ENCODE assay signal across 27 cellular contexts in the genomic region with DNA sequence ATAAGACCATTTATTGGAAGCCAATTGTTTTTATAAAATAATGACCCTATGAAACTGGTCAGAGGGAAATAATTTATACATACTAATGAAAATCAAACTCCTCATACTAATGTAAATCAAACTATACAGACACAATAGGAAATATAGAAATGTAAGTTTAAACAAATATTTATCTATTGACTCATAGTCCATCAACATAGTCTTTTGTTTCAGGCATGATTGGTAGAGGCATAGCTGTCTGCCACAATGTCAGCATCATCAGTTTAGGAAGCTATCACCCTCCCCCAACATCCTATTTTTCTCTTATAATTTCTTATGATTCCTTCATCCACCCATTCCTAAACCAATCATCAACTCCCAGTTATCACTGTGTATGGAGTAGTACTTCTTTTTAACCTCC.
"Had no signal": no experiment of that assay in that cellular context is flagged by ENCODE, and none has a peak within 500 bp of the region (broad histone marks: within the 10 kb centered on the region; RNA-seq: fewer than 3 reads in every experiment).

No MANE protein-coding gene starts in this region.

- H3K36me3 ChIP-seq: ascending aorta had no signal

- H3K4me3 ChIP-seq: ascending aorta, body of pancreas had no signal

- H3K27me3 Mint-ChIP-seq: activated CD4-positive, alpha-beta T cell treated with anti-CD3 and anti-CD28 coated beads, Interleukin-2, amount 10 ng/mL, durations not matched to agents 24 days and 14 days; activated CD8-positive, alpha-beta memory T cell treated with anti-CD3 and anti-CD28 coated beads, Interleukin-2, amount 10 ng/mL, durations not matched to agents 7 days and 5 days; activated naive CD8-positive, alpha-beta T cell treated with anti-CD3 and anti-CD28 coated beads, Interleukin-2, amount 50 U/mL, for 24 hours; activated T-cell treated with anti-CD3 and anti-CD28 coated beads, Interleukin-2, amount 50 U/mL, for 24 hours; central memory CD8-positive, alpha-beta T cell had no signal

- H3K4me1 ChIP-seq: body of pancreas had no signal

- H3K27ac ChIP-seq: ascending aorta, body of pancreas, KMS-11 had no signal

- ATAC-seq: activated CD8-positive, alpha-beta memory T cell treated with anti-CD3 and anti-CD28 coated beads, Interleukin-2, amount 10 ng/mL, durations not matched to agents 7 days and 5 days; activated naive CD4-positive, alpha-beta T cell treated with anti-CD3 and anti-CD28 coated beads, Interleukin-2, amount 50 U/mL, for 72 hours; activated naive CD8-positive, alpha-beta T cell treated with anti-CD3 and anti-CD28 coated beads, Interleukin-2, amount 50 U/mL, for 24 hours; body of pancreas; Panc1; WTC11 had no signal

- H3K9ac ChIP-seq: KMS-11 had no signal

- H3K9me3 ChIP-seq: body of pancreas had no signal

- DNase-seq: activated CD4-positive, alpha-beta T cell treated with anti-CD3 and anti-CD28 coated beads, Interleukin-2, amount 10 ng/mL, durations not matched to agents 24 days and 14 days; activated CD4-positive, alpha-beta T cell treated with anti-CD3 and anti-CD28 coated beads, Interleukin-2, amount 50 U/mL, for 48 hours; activated CD4-positive, CD25-positive, alpha-beta regulatory T cell treated with anti-CD3 and anti-CD28 coated beads, Interleukin-2, amount 50 U/mL, for 72 hours; activated CD8-positive, alpha-beta memory T cell treated with anti-CD3 and anti-CD28 coated beads, Interleukin-2, amount 10 ng/mL, durations not matched to agents 7 days and 5 days; activated effector memory CD4-positive, alpha-beta T cell treated with anti-CD3 and anti-CD28 coated beads, Interleukin-2, amount 50 U/mL, for 16 hours; activated naive CD4-positive, alpha-beta T cell treated with Interleukin-2 at 50 U/mL for 16 hours; activated naive CD8-positive, alpha-beta T cell treated with anti-CD3 and anti-CD28 coated beads, Interleukin-2, amount 50 U/mL, for 24 hours; activated T-cell treated with anti-CD3 and anti-CD28 coated beads, Interleukin-2, amount 50 U/mL, for 24 hours; amniotic stem cell; body of pancreas; MM.1S; NCI-H1105; NCI-H1436; NCI-H2029 treated with DMSO at 0.1 percent for 48 hours; NCI-H345; NCI-H510A; NCI-H526 treated with DMSO at 0.1 percent for 48 hours; NCI-H82; SHP77 treated with DMSO at 0.1 percent for 48 hours had no signal

- H3K27me3 ChIP-seq: ascending aorta, body of pancreas had no signal

- H3K4me3 Mint-ChIP-seq: activated CD4-positive, alpha-beta T cell treated with anti-CD3 and anti-CD28 coated beads, Interleukin-2, amount 10 ng/mL, durations not matched to agents 24 days and 14 days; activated CD8-positive, alpha-beta memory T cell treated with anti-CD3 and anti-CD28 coated beads, Interleukin-2, amount 10 ng/mL, durations not matched to agents 7 days and 5 days; activated naive CD8-positive, alpha-beta T cell treated with anti-CD3 and anti-CD28 coated beads, Interleukin-2, amount 50 U/mL, for 24 hours; activated T-cell treated with anti-CD3 and anti-CD28 coated beads, Interleukin-2, amount 50 U/mL, for 24 hours; activated T-helper 1 cell treated with anti-CD3 and anti-CD28 coated beads, Interleukin-12 subunit alpha, Interleukin-12 subunit beta, Interleukin-2, Interleukin-4 antibody, amounts not matched to agents 30 ng/mL and 10 ng/mL and 1 ng/mL, durations not matched to agents 14 hours and 24 hours and 36 hours; central memory CD8-positive, alpha-beta T cell; T-helper 1 cell treated with Interleukin-12 subunit alpha and Interleukin-12 subunit beta and Interleukin-4 antibody, amounts not matched to agents 30 μg/mL and 1 μg/mL, for 36 hours; WTC11 had no signal

- H3K4me2 ChIP-seq: KMS-11 had no signal

- H3K27ac Mint-ChIP-seq: activated CD4-positive, alpha-beta T cell treated with anti-CD3 and anti-CD28 coated beads, Interleukin-2, amount 10 ng/mL, durations not matched to agents 24 days and 14 days; activated CD8-positive, alpha-beta memory T cell treated with anti-CD3 and anti-CD28 coated beads, Interleukin-2, amount 10 ng/mL, durations not matched to agents 7 days and 5 days; activated naive CD4-positive, alpha-beta T cell treated with anti-CD3 and anti-CD28 coated beads, Interleukin-2, amount 50 U/mL, for 72 hours; activated naive CD8-positive, alpha-beta T cell treated with anti-CD3 and anti-CD28 coated beads, Interleukin-2, amount 50 U/mL, for 24 hours; activated T-cell treated with anti-CD3 and anti-CD28 coated beads, Interleukin-2, amount 50 U/mL, for 24 hours; activated T-helper 1 cell treated with anti-CD3 and anti-CD28 coated beads, Interleukin-12 subunit alpha, Interleukin-12 subunit beta, Interleukin-2, Interleukin-4 antibody, amounts not matched to agents 30 ng/mL and 10 ng/mL and 1 ng/mL, durations not matched to agents 14 hours and 24 hours and 36 hours; T-helper 1 cell treated with Interleukin-12 subunit alpha and Interleukin-12 subunit beta and Interleukin-4 antibody, amounts not matched to agents 30 μg/mL and 1 μg/mL, for 36 hours; WTC11 had no signal

- H3K4me1 Mint-ChIP-seq: central memory CD8-positive, alpha-beta T cell had no signal

- H3K9me3 Mint-ChIP-seq: activated naive CD8-positive, alpha-beta T cell treated with anti-CD3 and anti-CD28 coated beads, Interleukin-2, amount 50 U/mL, for 24 hours; activated T-cell treated with anti-CD3 and anti-CD28 coated beads, Interleukin-2, amount 50 U/mL, for 24 hours; central memory CD8-positive, alpha-beta T cell had no signal
